In genomic region chr18:77249583-77250500, GRCh38 we compare ENCODE assay signal across 9 cellular contexts. TPM values are rescaled to one million over a fixed set of nuclear protein-coding genes. Genes with fewer than 3 reads are reported as not detected.
DNase-seq lines count a peak whose midpoint lies in the region; ATAC-seq and TF ChIP-seq lines count a peak whose summit lies in the region.
"Had no signal": no experiment of that assay in that cellular context is flagged by ENCODE, and none has a peak within 500 bp of the region (broad histone marks: within the 10 kb centered on the region; RNA-seq: fewer than 3 reads in every experiment).

GALR1 (plus strand) TSS chr18:77249848; CDS start chr18:77250549, 701 bp downstream.

- intact Hi-C loops in left ventricle myocardium superior (cut with micrococcal nuclease) = no loop called here

- no peak within 1 kb of the TSS for H3K27ac ChIP-seq in skeletal muscle tissue (ENCODE audit: low read depth, low read length)
- H3K27ac ChIP-seq: 22Rv1 had no signal

- POLR2A ChIA-PET in WTC11 (lab: Charles Lee) = no interaction called here

- no peak for TF ChIP-seq POLR2A in GM18505 (IDR thresholded peaks at IDR 0.05; ENCODE audit: borderline replicate concordance, extremely low read depth, insufficient read depth, insufficient read length)

- H3K4me3 ChIP-seq in skeletal muscle tissue (ENCODE audit: low read length in 3 of 3) = peak within 1 kb of the TSS; percentile 56 to 66 (median 58)

- ATAC-seq in WTC11 = peak; percentile 61
- ATAC-seq in left ventricle myocardium superior = peak; percentile 70
- ATAC-seq in GM21717 (IDR thresholded peaks at IDR 0.05; ENCODE audit: unreplicated experiment) = no peak
- no peak for ATAC-seq in GM18505 (IDR thresholded peaks at IDR 0.05; ENCODE audit: unreplicated experiment)

- no peak within 1 kb of the TSS for H3K27ac Mint-ChIP-seq in WTC11

- H3K36me3 ChIP-seq in skeletal muscle tissue (ENCODE audit: control insufficient read depth in 3 of 3, insufficient read depth in 3 of 3, low read length in 3 of 3) = no peaks in the 10 kb centered on the region

- H3K4me1 ChIP-seq in skeletal muscle tissue (ENCODE audit: control insufficient read depth in 3 of 3, insufficient read depth in 3 of 3, low read length in 3 of 3) = peaks cover 12 to 15% (median 14%) of the 10 kb centered on the region in 3 donors

- H3K4me3 Mint-ChIP-seq in WTC11 = peak within 1 kb of the TSS; percentile 84

- peaks cover 30% of the 10 kb centered on the region for H3K4me1 Mint-ChIP-seq in WTC11

- peaks cover 0 to 5% (median 0%) of the 10 kb centered on the region in 3 donors for H3K9me3 ChIP-seq in skeletal muscle tissue (ENCODE audit: control insufficient read depth in 3 of 3, low read length in 3 of 3)

- DNase-seq in DMS 273 (lab: John Stamatoyannopoulos, UW; ENCODE audit: unreplicated experiment) (peak; percentile 79), DMS 273 treated with DMSO at 0.1 percent for 48 hours (lab: John Stamatoyannopoulos, UW) (no peak), WTC11 (ENCODE audit: low spot score) (peak; percentile 69), left ventricle myocardium superior (no peak), NCI-H2227 (lab: John Stamatoyannopoulos, UW; ENCODE audit: unreplicated experiment) (no peak)

- TF ChIP-seq CTCF in WTC11 (IDR thresholded peaks at IDR 0.05) = no peak

- CTCF ChIA-PET in WTC11 (lab: Charles Lee) = interaction anchor here (0.6 to 2.2 kb wide), 5 partner anchors 37 to 453 kb away, joined by 3 to 7 read pairs (median 3); no protein-coding TSS in a partner anchor

- peaks cover 85% of the 10 kb centered on the region for H3K27me3 Mint-ChIP-seq in WTC11 (ENCODE audit: low read depth)

- peaks cover 32 to 51% (median 38%) of the 10 kb centered on the region in 3 donors for H3K27me3 ChIP-seq in skeletal muscle tissue (ENCODE audit: control insufficient read depth in 3 of 3, insufficient read depth in 3 of 3, low read length in 3 of 3)

- peaks cover 19% of the 10 kb centered on the region for H3K36me3 Mint-ChIP-seq in WTC11

- H3K9me3 Mint-ChIP-seq in WTC11 = peaks cover 35% of the 10 kb centered on the region

- no peak within 1 kb of the TSS for H3K9ac ChIP-seq in skeletal muscle tissue (ENCODE audit: low read depth in 1 of 3, low read length in 3 of 3)

TF ChIP-seq in WTC11, 78 proteins besides CTCF, POLR2A, EP300 and RAD21:
- TF ChIP-seq KAT7 (CRISPR knock-in tag; IDR thresholded peaks at IDR 0.05; ENCODE audit: borderline replicate concordance) (peak; percentile 50; the same call in 1 of the 2 replicates), MYBL2 (CRISPR knock-in tag; IDR thresholded peaks at IDR 0.05) (no peak), ZNF423 (CRISPR knock-in tag; IDR thresholded peaks at IDR 0.05) (peak; percentile 36; the same call in 1 of the 2 replicates), PRDM15 (CRISPR knock-in tag; IDR thresholded peaks at IDR 0.05) (peak; percentile 89)

RNA-seq across cellular contexts. Expression of gene GALR1, which starts in this region (rescaled TPM):
- total RNA-seq in WTC11 (2021) (0.07 to 0.11 TPM (median 0.07 TPM) in 3 replicates), left ventricle myocardium superior (not detected), skeletal muscle tissue (not detected)

Comparison
In these comparisons a context has a peak if more than half of its experiments do, and no peak if none do; other contexts are left out.
1. Peak in DNase-seq and ATAC-seq in WTC11; RNA of the gene not detected or under 1 TPM.
2. Peak in ATAC-seq in left ventricle myocardium superior; RNA of the gene not detected or under 1 TPM.